In the genomic region with DNA sequence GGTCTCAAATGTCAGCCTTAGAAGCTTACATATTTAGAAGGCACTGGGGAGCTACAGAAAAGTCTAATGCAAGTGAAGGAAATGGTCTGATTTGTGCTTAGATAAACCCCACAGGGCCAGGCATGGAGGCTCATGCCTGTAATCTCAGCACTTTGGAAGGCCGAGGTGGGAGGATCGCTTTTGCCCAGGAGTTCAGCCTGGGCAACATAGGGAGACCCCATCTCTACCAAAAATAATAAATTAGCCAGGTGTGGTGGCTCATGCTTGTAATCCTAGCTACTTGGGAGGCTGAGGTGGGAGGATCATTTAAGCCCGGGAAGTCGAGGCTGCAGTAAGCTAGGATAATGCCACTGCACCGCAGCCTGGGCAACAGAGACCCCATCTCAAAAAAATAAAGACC, we compare ENCODE assay signal across 33 cellular contexts. TPM values are rescaled to one million over a fixed set of nuclear protein-coding genes. Genes with fewer than 3 reads are reported as not detected.
"Had no signal": no experiment of that assay in that cellular context is flagged by ENCODE, and none has a peak within 500 bp of the region (broad histone marks: within the 10 kb centered on the region; RNA-seq: fewer than 3 reads in every experiment).

No MANE protein-coding gene starts in this region.

- H3K4me3 Mint-ChIP-seq: memory B cell; natural killer cell treated with Interleukin-12 subunit alpha and Interleukin-12 subunit beta and Interleukin-15 and Interleukin-18, amount 100 ng/mL, for 72 hours; stimulated activated memory B cell treated with anti-CD40 and anti-IgM and Interleukin-4, amounts not matched to agents 10 μg/mL and 1 μg/mL and 100 μg/mL, for 72 hours had no signal

- H3K4me3 ChIP-seq: dorsolateral prefrontal cortex, gastrocnemius medialis, heart left ventricle, hepatocyte, lung, mucosa of descending colon, ovary, psoas muscle, skin epidermis, spleen, thoracic aorta, tibial nerve, upper lobe of left lung had no signal

- H3K27ac ChIP-seq: dorsolateral prefrontal cortex, epithelial cell of prostate, gastrocnemius medialis, heart left ventricle, hepatocyte, ovary, psoas muscle, skin epidermis, spleen, thoracic aorta, tibial nerve, upper lobe of left lung had no signal

- H2AFZ ChIP-seq: hepatocyte had no signal

- H3K36me3 ChIP-seq: ovary, thoracic aorta had no signal

- H3K9me3 ChIP-seq: gastrocnemius medialis, heart left ventricle, mucosa of descending colon, ovary, psoas muscle, spleen, thoracic aorta, tibial nerve, upper lobe of left lung had no signal

- H3K79me2 ChIP-seq: hepatocyte had no signal

- ATAC-seq: esophagus mucosa; gastrocnemius medialis; heart left ventricle; left lobe of liver; mucosa of descending colon; natural killer cell treated with Interleukin-12 subunit alpha and Interleukin-12 subunit beta and Interleukin-15 and Interleukin-18, amount 100 ng/mL, for 72 hours; psoas muscle; right cardiac atrium; stimulated activated memory B cell treated with anti-CD40 and anti-IgM and Interleukin-4, amounts not matched to agents 10 μg/mL and 1 μg/mL and 100 μg/mL, for 72 hours; stimulated activated naive CD8-positive, alpha-beta T cell treated with anti-CD3 and anti-CD28 coated beads, Interleukin-15, Interleukin-2, amounts not matched to agents 100 U/mL and 50 U/mL, for 24 hours had no signal

- H3K27ac Mint-ChIP-seq: memory B cell; natural killer cell treated with Interleukin-12 subunit alpha and Interleukin-12 subunit beta and Interleukin-15 and Interleukin-18, amount 100 ng/mL, for 72 hours; stimulated activated memory B cell treated with anti-CD40 and anti-IgM and Interleukin-4, amounts not matched to agents 10 μg/mL and 1 μg/mL and 100 μg/mL, for 72 hours had no signal

- H3K9me3 Mint-ChIP-seq: memory B cell; naive B cell; natural killer cell treated with Interleukin-12 subunit alpha and Interleukin-12 subunit beta and Interleukin-15 and Interleukin-18, amount 100 ng/mL, for 72 hours; neural crest cell; stimulated activated memory B cell treated with anti-CD40 and anti-IgM and Interleukin-4, amounts not matched to agents 10 μg/mL and 1 μg/mL and 100 μg/mL, for 72 hours had no signal

- DNase-seq: dorsolateral prefrontal cortex; effector CD4-positive, alpha-beta T cell; foreskin fibroblast; gastrocnemius medialis; heart left ventricle; kidney; mucosa of descending colon; naive B cell; nucleus accumbens; ovary; posterior cingulate gyrus; psoas muscle; right cardiac atrium; spleen; stimulated activated CD4-positive, alpha-beta T cell treated with anti-CD3 and anti-CD28 coated beads, Interleukin-4, amount 100 ng/mL, for 4 hours; stimulated activated naive CD8-positive, alpha-beta T cell treated with anti-CD3 and anti-CD28 coated beads, Interleukin-15, Interleukin-2, amounts not matched to agents 100 U/mL and 50 U/mL, for 24 hours; substantia nigra; upper lobe of left lung had no signal

- H3K4me1 ChIP-seq: gastrocnemius medialis had no signal

- H3K4me2 ChIP-seq: hepatocyte had no signal

- H3K36me3 Mint-ChIP-seq: memory B cell; natural killer cell treated with Interleukin-12 subunit alpha and Interleukin-12 subunit beta and Interleukin-15 and Interleukin-18, amount 100 ng/mL, for 72 hours; stimulated activated memory B cell treated with anti-CD40 and anti-IgM and Interleukin-4, amounts not matched to agents 10 μg/mL and 1 μg/mL and 100 μg/mL, for 72 hours had no signal

RNA-seq across cellular contexts. Expression of a gene that starts 2.7 kb away (rescaled TPM):
- total RNA-seq: esophagus mucosa, gastrocnemius medialis, heart left ventricle, left lobe of liver, liver, lung, mucosa of descending colon, right cardiac atrium, thoracic aorta, tibial nerve, upper lobe of left lung had no signal
- polyA plus RNA-seq: heart left ventricle, liver had no signal

RNA-seq across cellular contexts. Expression of a gene that starts 18.9 kb away (rescaled TPM):
- total RNA-seq: esophagus mucosa; gastrocnemius medialis; glomerular endothelial cell; heart left ventricle; kidney; left lobe of liver; liver; lung; mucosa of descending colon; natural killer cell treated with Interleukin-12 subunit alpha and Interleukin-12 subunit beta and Interleukin-15 and Interleukin-18, amount 100 ng/mL, for 72 hours; neural crest cell; psoas muscle; renal cortical epithelial cell; right cardiac atrium; spleen; thoracic aorta; tibial nerve; upper lobe of left lung had no signal
- polyA plus RNA-seq: heart left ventricle, liver, lung, psoas muscle, right cardiac atrium, spleen had no signal
